ENCODE assay signal across 30 cellular contexts in the genomic region with DNA sequence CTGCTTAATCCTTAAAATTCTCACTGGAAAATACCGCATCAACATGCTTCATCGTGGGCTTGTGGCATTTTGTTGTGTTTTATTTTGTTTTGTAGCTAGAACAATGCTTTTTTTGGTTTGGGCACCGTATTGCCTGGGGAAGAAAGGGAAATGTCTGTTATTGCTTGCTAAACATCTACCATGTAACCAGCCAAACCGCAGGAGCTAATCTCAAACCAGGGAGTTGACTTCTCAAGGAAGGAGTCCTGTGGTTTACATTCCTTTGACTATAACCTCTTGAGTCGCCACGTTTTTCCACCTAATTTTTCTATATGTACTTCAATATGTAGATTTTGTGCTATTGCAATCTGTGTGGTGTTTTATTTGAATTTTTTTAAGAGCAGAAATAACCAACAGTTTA.
DNase-seq lines count a peak whose midpoint lies in the region; ATAC-seq, FAIRE-seq and TF ChIP-seq lines count a peak whose summit lies in the region.
"Had no signal": no experiment of that assay in that cellular context is flagged by ENCODE, and none has a peak within 500 bp of the region (broad histone marks: within the 10 kb centered on the region; RNA-seq: fewer than 3 reads in every experiment).

No MANE protein-coding gene starts in this region.

- intact Hi-C loops in PC-3 (cut with micrococcal nuclease) = no loop called here

- FAIRE-seq in bronchial epithelial cell (lab: Jason Lieb, UNC) = no peak
- FAIRE-seq: GM12878, pancreas, small intestine had no signal

- H4K20me1 ChIP-seq in PC-3 (ENCODE audit: low read length) (no peaks in the 10 kb centered on the region), osteoblast (ENCODE audit: insufficient read depth, low read length) (no peaks in the 10 kb centered on the region)

- H3K27me3 ChIP-seq in PC-3 (ENCODE audit: low read length) (no peaks in the 10 kb centered on the region), bronchial epithelial cell (ENCODE audit: control insufficient read depth, insufficient read depth, low read length) (no peaks in the 10 kb centered on the region), osteoblast (ENCODE audit: insufficient read depth, low read length) (no peaks in the 10 kb centered on the region)
- H3K27me3 ChIP-seq: pancreas, testis had no signal

- TF ChIP-seq CTCF in PC-3 (conservative IDR thresholded peaks at IDR 0.05; ENCODE audit: low read depth, low read length) = no peak
- TF ChIP-seq CTCF in bronchial epithelial cell (IDR thresholded peaks at IDR 0.05; ENCODE audit: insufficient read depth, low read length, severe bottlenecking) = no peak
- TF ChIP-seq CTCF in osteoblast (IDR thresholded peaks at IDR 0.05; ENCODE audit: extremely low read depth, low read depth, low read length) = no peak

- H3F3A ChIP-seq in PC-3 (ENCODE audit: low read length, unreplicated experiment) = no peaks in the 10 kb centered on the region

- no peak overlapping the region for H3K4me3 ChIP-seq in PC-3 (ENCODE audit: low read length)
- no peak overlapping the region for H3K4me3 ChIP-seq in bronchial epithelial cell (ENCODE audit: low read depth, low read length)
- H3K4me3 ChIP-seq in osteoblast (ENCODE audit: insufficient read depth, low read length) = no peak overlapping the region
- H3K4me3 ChIP-seq: GM12878, HAP-1, pancreas, testis had no signal

- POLR2A ChIA-PET in PC-3 (lab: Charles Lee; ENCODE audit: unreplicated experiment) = no interaction called here

- H3K79me2 ChIP-seq in PC-3 (ENCODE audit: low read length) (no peaks in the 10 kb centered on the region), osteoblast (ENCODE audit: insufficient read depth, low read length) (no peaks in the 10 kb centered on the region)

- CTCF ChIA-PET in PC-3 (lab: Charles Lee) = interaction anchor here (0.6 kb wide), 1 partner anchor 202 kb away, joined by 4 read pairs; no protein-coding TSS in a partner anchor

- H3K4me1 ChIP-seq in PC-3 (ENCODE audit: insufficient read depth, low read length) = peaks cover 10% of the 10 kb centered on the region; the same call in 1 of the 2 replicates
- H3K4me1 ChIP-seq in osteoblast (ENCODE audit: insufficient read depth, low read length) = peaks cover 2% of the 10 kb centered on the region
- H3K4me1 ChIP-seq: HAP-1, pancreas, testis had no signal

- H3K9me3 ChIP-seq in PC-3 (ENCODE audit: low read length) = no peaks in the 10 kb centered on the region
- H3K9me3 ChIP-seq in osteoblast (ENCODE audit: low read depth, low read length) = no peaks in the 10 kb centered on the region
- H3K9me3 ChIP-seq: HAP-1, pancreas, testis had no signal

- H2AFZ ChIP-seq in PC-3 (ENCODE audit: low read length) (no peak overlapping the region), osteoblast (ENCODE audit: low read length) (no peak overlapping the region)

- no peaks in the 10 kb centered on the region for H3K9me2 ChIP-seq in PC-3 (replicated peaks; ENCODE audit: low read length)

- BruUV-seq in PC-3 (replicated peaks; lab: Mats Ljungman, UMichigan) = no TSS peak

- ATAC-seq in PC-3 = no peak
- ATAC-seq: activated T-helper 17 cell treated with anti-CD3 and anti-CD28 coated beads, Interleukin-2, amount 50 U/mL, for 72 hours; GM12878; left colon; pancreas; stimulated activated naive CD8-positive, alpha-beta T cell treated with anti-CD3 and anti-CD28 coated beads, Interleukin-15, Interleukin-2, amounts not matched to agents 100 U/mL and 50 U/mL, for 24 hours had no signal

- H3K27ac ChIP-seq in PC-3 (ENCODE audit: low read length) (no peak overlapping the region), osteoblast (ENCODE audit: low read depth, low read length) (no peak overlapping the region)
- H3K27ac ChIP-seq: pancreas, testis, WERI-Rb-1 had no signal

- no peak overlapping the region for H3K9ac ChIP-seq in PC-3 (ENCODE audit: low read length)

- no peaks in the 10 kb centered on the region for H3K36me3 ChIP-seq in PC-3 (ENCODE audit: low read depth, low read length)
- no peaks in the 10 kb centered on the region for H3K36me3 ChIP-seq in bronchial epithelial cell (ENCODE audit: control insufficient read depth, insufficient read depth, low read length)
- no peaks in the 10 kb centered on the region for H3K36me3 ChIP-seq in osteoblast (ENCODE audit: insufficient read depth, low read length)
- H3K36me3 ChIP-seq: HAP-1, pancreas, WERI-Rb-1 had no signal

- H3K4me2 ChIP-seq in PC-3 (ENCODE audit: low read length) (no peak overlapping the region), osteoblast (ENCODE audit: insufficient read depth, low read length) (peak overlapping the region; percentile 38)

- peak; percentile 25 for DNase-seq in EH (ENCODE audit: low read depth)
- peak; percentile 23 for DNase-seq in PC-3
- DNase-seq in bronchial epithelial cell (ENCODE audit: low read depth) = peak; percentile 76
- DNase-seq in osteoblast (ENCODE audit: insufficient read length, low spot score, missing footprints) = no peak
- no peak for DNase-seq in NCI-H446 (lab: John Stamatoyannopoulos, UW)
- no peak for DNase-seq in NCI-H446 treated with DMSO at 0.1 percent for 48 hours (lab: John Stamatoyannopoulos, UW)
- no peak for DNase-seq in GDM1 (lab: John Stamatoyannopoulos, UW)
- no peak for DNase-seq in stimulated activated naive CD4-positive, alpha-beta T cell treated with Interleukin-2 at 50 U/mL for 16 hours (lab: John Stamatoyannopoulos, UW)
- DNase-seq: activated CD4-positive, alpha-beta T cell treated with anti-CD3 and anti-CD28 coated beads for 4 hours; activated naive CD4-positive, alpha-beta T cell treated with anti-CD3 and anti-CD28 coated beads, Interleukin-2, amount 50 U/mL, for 16 hours; caudate nucleus; CD4-positive, alpha-beta memory T cell; EL; foreskin melanocyte; hippocampal formation; Kasumi-1; left colon; NCI-H1436 treated with DMSO at 0.1 percent for 48 hours; NCI-H345; NCI-H748 treated with DMSO at 0.1 percent for 48 hours; pancreas; RPMI8226; small intestine; stimulated activated naive CD8-positive, alpha-beta T cell treated with anti-CD3 and anti-CD28 coated beads, Interleukin-15, Interleukin-2, amounts not matched to agents 100 U/mL and 50 U/mL, for 24 hours; T1000; testis; WERI-Rb-1 had no signal

Comparison
In these comparisons a context has a peak if more than half of its experiments do, and no peak if none do; other contexts are left out.
1. DNase-seq: peak in EH (single experiment), PC-3 (single experiment) and bronchial epithelial cell (single experiment); none in osteoblast (single experiment), NCI-H446 (0 of 2), NCI-H446 treated with DMSO at 0.1 percent for 48 hours (single experiment), GDM1 (single experiment) and stimulated activated naive CD4-positive, alpha-beta T cell treated with Interleukin-2 at 50 U/mL for 16 hours (single experiment).